In the genomic region with DNA sequence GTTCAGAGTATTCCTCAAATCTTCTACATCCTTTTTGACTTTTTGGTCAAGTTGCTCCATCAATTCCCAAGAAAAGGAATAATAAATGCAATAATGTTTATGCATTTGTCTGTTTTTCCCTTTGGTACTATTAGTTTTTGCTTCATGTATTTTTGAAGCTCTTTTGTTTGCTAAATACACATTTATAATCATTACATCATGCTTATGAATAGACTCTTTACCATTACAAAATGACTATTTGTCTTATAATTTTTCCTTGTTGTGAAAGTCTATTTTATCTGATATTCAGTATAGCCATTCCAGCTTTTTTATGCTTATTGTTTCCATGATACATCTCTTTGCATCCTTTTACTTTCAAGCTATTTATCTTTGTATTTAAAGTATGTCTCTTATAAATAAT, we compare ENCODE assay signal across 26 cellular contexts. TPM values are rescaled to one million over a fixed set of nuclear protein-coding genes. Genes with fewer than 3 reads are reported as not detected.
DNase-seq lines count a peak whose midpoint lies in the region; ATAC-seq, FAIRE-seq and TF ChIP-seq lines count a peak whose summit lies in the region.
"Had no signal": no experiment of that assay in that cellular context is flagged by ENCODE, and none has a peak within 500 bp of the region (broad histone marks: within the 10 kb centered on the region; RNA-seq: fewer than 3 reads in every experiment).

No MANE protein-coding gene starts in this region.

- FAIRE-seq in A204.1 (lab: Jason Lieb, UNC), result peak; percentile 32
- FAIRE-seq: GM12878, GM12892, GM18507 had no signal

- H3K4me3 Mint-ChIP-seq in activated T-cell treated with anti-CD3 and anti-CD28 coated beads, Interleukin-2, amount 50 U/mL, for 72 hours, result no peak overlapping the region
- no peak overlapping the region for H3K4me3 Mint-ChIP-seq in activated T-cell treated with anti-CD3 and anti-CD28 coated beads, Interleukin-2, amount 50 U/mL, for 4 hours
- H3K4me3 Mint-ChIP-seq in WTC11, result no peak overlapping the region
- H3K4me3 Mint-ChIP-seq: CD14-positive monocyte; CD4-positive, alpha-beta memory T cell; CD4-positive, CD25-positive, alpha-beta regulatory T cell; CD8-positive, alpha-beta memory T cell had no signal

- no peak overlapping the region for H3K4me3 ChIP-seq in HEK293 (ENCODE audit: low read depth, low read length)
- H3K4me3 ChIP-seq: BLaER1, GM12878 had no signal

- peaks cover 0 to 4% of the 10 kb centered on the region in 2 donors for H3K9me3 Mint-ChIP-seq in activated T-cell treated with anti-CD3 and anti-CD28 coated beads, Interleukin-2, amount 50 U/mL, for 72 hours
- H3K9me3 Mint-ChIP-seq in activated T-cell treated with anti-CD3 and anti-CD28 coated beads, Interleukin-2, amount 50 U/mL, for 4 hours, result no peaks in the 10 kb centered on the region
- H3K9me3 Mint-ChIP-seq in WTC11, result no peaks in the 10 kb centered on the region
- H3K9me3 Mint-ChIP-seq: CD4-positive, alpha-beta memory T cell; CD8-positive, alpha-beta memory T cell had no signal

- peak overlapping the region; percentile 59 for H3K27ac Mint-ChIP-seq in activated T-cell treated with anti-CD3 and anti-CD28 coated beads, Interleukin-2, amount 50 U/mL, for 72 hours
- H3K27ac Mint-ChIP-seq in WTC11, result no peak overlapping the region
- H3K27ac Mint-ChIP-seq: CD14-positive monocyte; CD4-positive, alpha-beta memory T cell; CD4-positive, CD25-positive, alpha-beta regulatory T cell; CD8-positive, alpha-beta memory T cell had no signal

- peaks cover 6 to 8% of the 10 kb centered on the region in 2 experiments for H3K36me3 ChIP-seq in HEK293 (ENCODE audit: control insufficient read depth in 2 of 2, insufficient read depth in 1 of 2, low read length in 2 of 2)
- H3K36me3 ChIP-seq: BE2C had no signal

- POLR2A ChIA-PET in HEK293 (lab: Yijun Ruan, JAX) (interaction anchor here (0.5 kb wide), 1 partner anchor 44 kb away, joined by 3 read pairs; no protein-coding TSS in a partner anchor), WTC11 (lab: Charles Lee) (no interaction called here)

- no peak for DNase-seq in activated T-cell treated with anti-CD3 and anti-CD28 coated beads, Interleukin-2, amount 50 U/mL, for 72 hours
- DNase-seq in activated T-cell treated with anti-CD3 and anti-CD28 coated beads, Interleukin-2, amount 50 U/mL, for 4 hours, result no peak
- DNase-seq in cortex of kidney (lab: John Stamatoyannopoulos, UW) (no peak), WTC11 (ENCODE audit: low spot score) (no peak)
- DNase-seq: ACHN; BE2C; C1 segment of cervical spinal cord; CD4-positive, alpha-beta memory T cell; CD4-positive, CD25-positive, alpha-beta regulatory T cell; CD8-positive, alpha-beta memory T cell; COR-L47; DMS 273 treated with DMSO at 0.1 percent for 48 hours; DMS153; DMS53; DMS79; DND-41; EL; GDM1 had no signal

- H3K36me3 Mint-ChIP-seq in activated T-cell treated with anti-CD3 and anti-CD28 coated beads, Interleukin-2, amount 50 U/mL, for 72 hours (ENCODE audit: insufficient read depth in 2 of 2), result no peaks in the 10 kb centered on the region
- H3K36me3 Mint-ChIP-seq in activated T-cell treated with anti-CD3 and anti-CD28 coated beads, Interleukin-2, amount 50 U/mL, for 4 hours (ENCODE audit: insufficient read depth), result no peaks in the 10 kb centered on the region
- H3K36me3 Mint-ChIP-seq in WTC11, result no peaks in the 10 kb centered on the region
- H3K36me3 Mint-ChIP-seq: CD14-positive monocyte; CD4-positive, CD25-positive, alpha-beta regulatory T cell had no signal

- H3K4me1 ChIP-seq in HEK293 (ENCODE audit: control insufficient read depth, insufficient read depth, low read length), result no peaks in the 10 kb centered on the region
- H3K4me1 ChIP-seq: BE2C had no signal

- CTCF ChIA-PET in HEK293 (lab: Yijun Ruan, JAX) (interaction anchor here (0.6 to 1.4 kb wide), 6 partner anchors 10 to 919 kb away, joined by 3 to 4 read pairs (median 3); no protein-coding TSS in a partner anchor), WTC11 (lab: Charles Lee) (no interaction called here)

- peaks cover 2% of the 10 kb centered on the region; the same call in 1 of the 2 replicates for H3K9me3 ChIP-seq in HEK293 (ENCODE audit: control insufficient read depth, insufficient read depth, low read depth, low read length)
- H3K9me3 ChIP-seq: BE2C, BLaER1 had no signal

- H3K27me3 Mint-ChIP-seq in activated T-cell treated with anti-CD3 and anti-CD28 coated beads, Interleukin-2, amount 50 U/mL, for 72 hours (ENCODE audit: low read depth), result no peaks in the 10 kb centered on the region
- H3K27me3 Mint-ChIP-seq in activated T-cell treated with anti-CD3 and anti-CD28 coated beads, Interleukin-2, amount 50 U/mL, for 4 hours (ENCODE audit: low read depth), result no peaks in the 10 kb centered on the region
- no peaks in the 10 kb centered on the region for H3K27me3 Mint-ChIP-seq in WTC11 (ENCODE audit: low read depth)
- H3K27me3 Mint-ChIP-seq: CD4-positive, alpha-beta memory T cell had no signal

- no peak for TF ChIP-seq CTCF in HEK293 (tag by site-specific recombination; IDR thresholded peaks at IDR 0.05)
- TF ChIP-seq CTCF in WTC11 (IDR thresholded peaks at IDR 0.05), result no peak

- H3K27ac ChIP-seq in HEK293 (ENCODE audit: extremely low read depth, low read depth, low read length), result no peak overlapping the region
- H3K27ac ChIP-seq: 22Rv1, BLaER1 had no signal

- no peak for ATAC-seq in activated T-cell treated with anti-CD3 and anti-CD28 coated beads, Interleukin-2, amount 50 U/mL, for 72 hours (replicated peaks in 1 of 2)
- no peak for ATAC-seq in activated T-cell treated with anti-CD3 and anti-CD28 coated beads, Interleukin-2, amount 50 U/mL, for 4 hours
- no peak for ATAC-seq in WTC11
- ATAC-seq: GM12878 had no signal

- H3K4me1 Mint-ChIP-seq in activated T-cell treated with anti-CD3 and anti-CD28 coated beads, Interleukin-2, amount 50 U/mL, for 72 hours (ENCODE audit: low read depth), result peaks cover 7% of the 10 kb centered on the region
- peaks cover 11% of the 10 kb centered on the region for H3K4me1 Mint-ChIP-seq in activated T-cell treated with anti-CD3 and anti-CD28 coated beads, Interleukin-2, amount 50 U/mL, for 4 hours (ENCODE audit: low read depth)
- no peaks in the 10 kb centered on the region for H3K4me1 Mint-ChIP-seq in WTC11
- H3K4me1 Mint-ChIP-seq: CD14-positive monocyte had no signal

TF ChIP-seq in HEK293, 187 proteins besides CTCF, POLR2A, EP300 and RAD21:
- TF ChIP-seq, protein P1, sequence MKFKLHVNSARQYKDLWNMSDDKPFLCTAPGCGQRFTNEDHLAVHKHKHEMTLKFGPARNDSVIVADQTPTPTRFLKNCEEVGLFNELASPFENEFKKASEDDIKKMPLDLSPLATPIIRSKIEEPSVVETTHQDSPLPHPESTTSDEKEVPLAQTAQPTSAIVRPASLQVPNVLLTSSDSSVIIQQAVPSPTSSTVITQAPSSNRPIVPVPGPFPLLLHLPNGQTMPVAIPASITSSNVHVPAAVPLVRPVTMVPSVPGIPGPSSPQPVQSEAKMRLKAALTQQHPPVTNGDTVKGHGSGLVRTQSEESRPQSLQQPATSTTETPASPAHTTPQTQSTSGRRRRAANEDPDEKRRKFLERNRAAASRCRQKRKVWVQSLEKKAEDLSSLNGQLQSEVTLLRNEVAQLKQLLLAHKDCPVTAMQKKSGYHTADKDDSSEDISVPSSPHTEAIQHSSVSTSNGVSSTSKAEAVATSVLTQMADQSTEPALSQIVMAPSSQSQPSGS (tag by site-specific recombination; IDR thresholded peaks at IDR 0.05; ENCODE audit: low read depth), result peak; percentile 62
- no peak for TF ChIP-seq ZNF211 (tag by site-specific recombination; IDR thresholded peaks at IDR 0.05; ENCODE audit: low read depth)

TF ChIP-seq in WTC11, 78 proteins besides CTCF, POLR2A, EP300 and RAD21:
- no peak for TF ChIP-seq ELF4 (CRISPR knock-in tag; IDR thresholded peaks at IDR 0.05; ENCODE audit: low read depth)
- no peak for TF ChIP-seq NR3C1 (CRISPR knock-in tag; conservative IDR thresholded peaks at IDR 0.05; ENCODE audit: low read depth)
- no peak for TF ChIP-seq PRRX2 (CRISPR knock-in tag; IDR thresholded peaks at IDR 0.05)

RNA-seq across cellular contexts. Expression of a gene that starts 41.2 kb away (rescaled TPM):
- total RNA-seq in activated T-cell treated with anti-CD3 and anti-CD28 coated beads, Interleukin-2, amount 50 U/mL, for 72 hours, result 1 to 10 TPM; 5.0 to 8.6 TPM
- 1 to 10 TPM in 1 of 3 donors, under 1 TPM in 2; 0.71 to 1.5 (median 0.95) TPM for total RNA-seq in activated T-cell treated with anti-CD3 and anti-CD28 coated beads, Interleukin-2, amount 50 U/mL, for 4 hours
- total RNA-seq in WTC11 (2021), result 4.4 to 6.1 TPM (median 5.3 TPM) in 3 replicates
